In the genomic region with DNA sequence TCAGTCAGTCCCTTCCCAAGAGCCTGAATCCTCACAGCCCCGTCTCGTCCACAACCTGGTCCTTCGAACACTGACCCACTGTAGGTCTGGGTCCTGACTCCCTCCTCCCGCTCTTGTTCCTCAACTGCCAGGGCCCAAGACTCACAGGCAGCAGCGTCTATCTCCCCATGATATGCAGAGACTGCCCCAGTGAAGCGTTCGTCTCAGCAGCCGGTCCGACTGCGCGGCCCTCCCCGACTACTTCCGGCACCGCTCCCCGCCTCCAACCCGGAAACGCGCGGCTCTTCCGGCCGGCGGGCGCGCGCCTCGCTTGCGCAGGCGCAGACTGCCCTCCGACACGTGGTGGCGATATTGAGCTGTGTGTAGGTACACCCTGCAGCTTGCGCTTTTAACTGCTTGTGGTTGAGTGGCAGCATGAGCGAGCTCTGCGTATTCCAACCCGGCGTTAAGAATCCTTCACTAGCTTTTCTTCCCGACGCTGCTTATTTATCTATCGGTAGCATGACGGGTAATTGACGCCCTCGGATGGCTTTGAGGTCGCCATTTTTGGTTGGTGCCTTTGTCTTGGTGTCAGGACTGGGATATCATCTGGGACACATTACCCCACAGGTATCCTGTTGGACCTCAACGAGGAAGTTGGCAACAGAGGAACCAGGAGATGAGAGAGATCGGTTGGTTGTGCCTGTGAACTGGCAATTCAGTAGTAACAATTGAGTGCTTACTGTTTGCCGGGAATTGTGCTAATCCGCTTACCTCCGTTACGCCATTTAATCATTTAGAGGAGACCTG, we compare ENCODE assay signal across 1 cellular context.
TF ChIP-seq lines count a peak whose summit lies in the region.

Gene TAF12 (minus strand): TSS at position 221 of the 789 bp plus-strand sequence. CDS start 20,986 bp downstream, outside the sequence.

TF ChIP-seq in K562, 482 proteins besides CTCF, POLR2A, EP300 and RAD21 (continued from another document and continues in another):
- peak; percentile 74; the same call in 1 of the 2 replicates for TF ChIP-seq FOXP4 (CRISPR knock-in tag; IDR thresholded peaks at IDR 0.05; ENCODE audit: borderline replicate concordance)
- TF ChIP-seq GTF2E2 (tag; IDR thresholded peaks at IDR 0.05): peak; percentile 92
- TF ChIP-seq EHMT2 (IDR thresholded peaks at IDR 0.05): peak; percentile 58; the same call in 1 of the 2 replicates
- TF ChIP-seq, protein P1, sequence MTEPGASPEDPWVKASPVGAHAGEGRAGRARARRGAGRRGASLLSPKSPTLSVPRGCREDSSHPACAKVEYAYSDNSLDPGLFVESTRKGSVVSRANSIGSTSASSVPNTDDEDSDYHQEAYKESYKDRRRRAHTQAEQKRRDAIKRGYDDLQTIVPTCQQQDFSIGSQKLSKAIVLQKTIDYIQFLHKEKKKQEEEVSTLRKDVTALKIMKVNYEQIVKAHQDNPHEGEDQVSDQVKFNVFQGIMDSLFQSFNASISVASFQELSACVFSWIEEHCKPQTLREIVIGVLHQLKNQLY (CRISPR knock-in tag; conservative IDR thresholded peaks at IDR 0.05): no peak; a peak in 1 of 4 replicates
- peak in 1 of 2 experiments; percentile 39 for TF ChIP-seq AFF1 (IDR thresholded peaks at IDR 0.05; ENCODE audit: low read depth in 1 of 2, partially characterized antibody in 2 of 2)
- peak in 1 of 2 experiments; percentile 80; a peak in 3 of 4 replicates for TF ChIP-seq ARNT (IDR thresholded peaks at IDR 0.05)
- TF ChIP-seq ZNF12 (CRISPR knock-in tag; IDR thresholded peaks at IDR 0.05): 0 out of 2 replicates have a peak, but pooled peaks have one; percentile 62
- no peak for TF ChIP-seq ZNF311 (CRISPR knock-in tag; IDR thresholded peaks at IDR 0.05)
- no peak for TF ChIP-seq SMAD2 (IDR thresholded peaks at IDR 0.05; ENCODE audit: low read depth, low read length)
- peak; percentile 95 for TF ChIP-seq FOXP1 (CRISPR knock-in tag; IDR thresholded peaks at IDR 0.05)
- 0 out of 2 replicates have a peak, but pooled peaks have one; percentile 9 for TF ChIP-seq ZHX1 (conservative IDR thresholded peaks at IDR 0.05; ENCODE audit: low read length)
- TF ChIP-seq, protein P2, sequence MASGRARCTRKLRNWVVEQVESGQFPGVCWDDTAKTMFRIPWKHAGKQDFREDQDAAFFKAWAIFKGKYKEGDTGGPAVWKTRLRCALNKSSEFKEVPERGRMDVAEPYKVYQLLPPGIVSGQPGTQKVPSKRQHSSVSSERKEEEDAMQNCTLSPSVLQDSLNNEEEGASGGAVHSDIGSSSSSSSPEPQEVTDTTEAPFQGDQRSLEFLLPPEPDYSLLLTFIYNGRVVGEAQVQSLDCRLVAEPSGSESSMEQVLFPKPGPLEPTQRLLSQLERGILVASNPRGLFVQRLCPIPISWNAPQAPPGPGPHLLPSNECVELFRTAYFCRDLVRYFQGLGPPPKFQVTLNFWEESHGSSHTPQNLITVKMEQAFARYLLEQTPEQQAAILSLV (tag; IDR thresholded peaks at IDR 0.05): no peak
- TF ChIP-seq CREB1 (IDR thresholded peaks at IDR 0.05): peak; percentile 76
- TF ChIP-seq CREB1 (CRISPR knock-in tag; IDR thresholded peaks at IDR 0.05): peak; percentile 75
- TF ChIP-seq, protein P3, sequence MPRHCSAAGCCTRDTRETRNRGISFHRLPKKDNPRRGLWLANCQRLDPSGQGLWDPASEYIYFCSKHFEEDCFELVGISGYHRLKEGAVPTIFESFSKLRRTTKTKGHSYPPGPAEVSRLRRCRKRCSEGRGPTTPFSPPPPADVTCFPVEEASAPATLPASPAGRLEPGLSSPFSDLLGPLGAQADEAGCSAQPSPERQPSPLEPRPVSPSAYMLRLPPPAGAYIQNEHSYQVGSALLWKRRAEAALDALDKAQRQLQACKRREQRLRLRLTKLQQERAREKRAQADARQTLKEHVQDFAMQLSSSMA (CRISPR knock-in tag; IDR thresholded peaks at IDR 0.05): peak; percentile 68
- peak; percentile 99 for TF ChIP-seq POLR2B (IDR thresholded peaks at IDR 0.05; ENCODE audit: low read depth, partially characterized antibody)
- peak; percentile 66 for TF ChIP-seq TCF7 (IDR thresholded peaks at IDR 0.05; ENCODE audit: borderline replicate concordance)
- peak; percentile 72 for TF ChIP-seq NCOR1 (IDR thresholded peaks at IDR 0.05)
- peak; percentile 94 to 98 for TF ChIP-seq ETV6 (IDR thresholded peaks at IDR 0.05; ENCODE audit: borderline replicate concordance in 1 of 2, low read depth in 2 of 2, low read length in 1 of 2)
- TF ChIP-seq ETV6 (CRISPR knock-in tag; IDR thresholded peaks at IDR 0.05; ENCODE audit: borderline replicate concordance): peak; percentile 86
- TF ChIP-seq SAP30 (IDR thresholded peaks at IDR 0.05; ENCODE audit: borderline replicate concordance, insufficient read depth, low read depth, low read length, poor library complexity, severe bottlenecking): peak; percentile 31
- TF ChIP-seq ZMIZ1 (IDR thresholded peaks at IDR 0.05; ENCODE audit: low read depth in 2 of 2, low read length in 2 of 2): peak in 1 of 2 experiments; percentile 61; a peak in 1 of 4 replicates
- TF ChIP-seq DMBX1 (CRISPR knock-in tag; IDR thresholded peaks at IDR 0.05; ENCODE audit: borderline replicate concordance): peak; percentile 61; the same call in 1 of the 2 replicates
- TF ChIP-seq GATA2 (CRISPR knock-in tag; IDR thresholded peaks at IDR 0.05): peak; percentile 55; the same call in 1 of the 2 replicates
- TF ChIP-seq ZNF57 (CRISPR knock-in tag; IDR thresholded peaks at IDR 0.05): no peak
- peak; percentile 81; the same call in 1 of the 2 replicates for TF ChIP-seq TOE1 (IDR thresholded peaks at IDR 0.05; ENCODE audit: borderline replicate concordance)
- TF ChIP-seq TOE1 (CRISPR knock-in tag; IDR thresholded peaks at IDR 0.05; ENCODE audit: borderline replicate concordance, low read depth): peak; percentile 40; the same call in 1 of the 2 replicates
- TF ChIP-seq CBX2 (IDR thresholded peaks at IDR 0.05; ENCODE audit: insufficient read depth, low read length, poor library complexity, severe bottlenecking): no peak
- TF ChIP-seq ZNF134 (CRISPR knock-in tag; conservative IDR thresholded peaks at IDR 0.05): no peak; the same call in 1 of the 2 replicates
- no peak for TF ChIP-seq PHB (CRISPR knock-in tag; IDR thresholded peaks at IDR 0.05)
- TF ChIP-seq ZBTB1 (CRISPR knock-in tag; IDR thresholded peaks at IDR 0.05; ENCODE audit: borderline replicate concordance, low read depth): peak; percentile 83; the same call in 1 of the 2 replicates
- no peak for TF ChIP-seq HEY1 (CRISPR knock-in tag; IDR thresholded peaks at IDR 0.05; ENCODE audit: borderline replicate concordance)
- peak; percentile 57 for TF ChIP-seq NR2C1 (IDR thresholded peaks at IDR 0.05)
- TF ChIP-seq NR2C1 (tag; IDR thresholded peaks at IDR 0.05): peak; percentile 69
- 0 out of 2 replicates have a peak, but pooled peaks have one; percentile 40 for TF ChIP-seq EGR1 (conservative IDR thresholded peaks at IDR 0.05)
- 0 out of 2 replicates have a peak, but pooled peaks have one; percentile 50 for TF ChIP-seq FOXJ2 (tag; IDR thresholded peaks at IDR 0.05)
- peak; percentile 81 for TF ChIP-seq C11orf30 (IDR thresholded peaks at IDR 0.05; ENCODE audit: low read depth)
- TF ChIP-seq, protein P4, sequence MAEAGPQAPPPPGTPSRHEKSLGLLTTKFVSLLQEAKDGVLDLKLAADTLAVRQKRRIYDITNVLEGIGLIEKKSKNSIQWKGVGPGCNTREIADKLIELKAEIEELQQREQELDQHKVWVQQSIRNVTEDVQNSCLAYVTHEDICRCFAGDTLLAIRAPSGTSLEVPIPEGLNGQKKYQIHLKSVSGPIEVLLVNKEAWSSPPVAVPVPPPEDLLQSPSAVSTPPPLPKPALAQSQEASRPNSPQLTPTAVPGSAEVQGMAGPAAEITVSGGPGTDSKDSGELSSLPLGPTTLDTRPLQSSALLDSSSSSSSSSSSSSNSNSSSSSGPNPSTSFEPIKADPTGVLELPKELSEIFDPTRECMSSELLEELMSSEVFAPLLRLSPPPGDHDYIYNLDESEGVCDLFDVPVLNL (CRISPR knock-in tag; IDR thresholded peaks at IDR 0.05; ENCODE audit: low read depth): 0 out of 2 replicates have a peak, but pooled peaks have one; percentile 41
- peak; percentile 89; the same call in 1 of the 2 replicates for TF ChIP-seq GTF2F1 (IDR thresholded peaks at IDR 0.05; ENCODE audit: low read depth, low read length)
- TF ChIP-seq ZKSCAN3 (CRISPR knock-in tag; IDR thresholded peaks at IDR 0.05): no peak
- TF ChIP-seq ZKSCAN1 (IDR thresholded peaks at IDR 0.05; ENCODE audit: low read depth, low read length): peak; percentile 48; the same call in 1 of the 2 replicates
- TF ChIP-seq ZNF174 (CRISPR knock-in tag; IDR thresholded peaks at IDR 0.05): no peak
- TF ChIP-seq TEAD2 (tag; IDR thresholded peaks at IDR 0.05): 0 out of 2 replicates have a peak, but pooled peaks have one; percentile 18
